Comparison of ENCODE assay signal across 1 cellular context in the genomic region with DNA sequence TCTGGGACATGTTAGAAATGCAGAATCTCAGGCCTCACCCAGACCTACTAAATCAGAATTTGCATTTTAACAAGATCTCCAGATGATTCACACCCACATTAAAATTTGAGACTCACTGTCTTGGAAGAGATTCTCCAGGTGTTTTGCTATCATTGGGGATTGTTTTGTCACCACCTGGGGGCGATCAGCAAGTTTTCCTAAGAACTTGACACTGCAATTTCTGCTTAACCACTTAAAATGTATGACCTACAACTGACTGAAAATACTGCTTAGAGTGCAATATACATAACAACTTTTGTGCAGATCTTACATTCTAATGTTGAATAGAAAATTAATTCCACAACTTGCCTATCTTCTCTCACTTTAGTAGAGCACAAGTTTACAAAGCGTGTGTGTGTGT.
A peak's percentile ranks its signal among the peaks of the same experiment; 100 is the strongest.
TF ChIP-seq lines count a peak whose summit lies in the region.

No MANE protein-coding gene starts in this region.

TF ChIP-seq in HepG2, 621 proteins besides CTCF, POLR2A, EP300 and RAD21:
- TF ChIP-seq MAFF (IDR thresholded peaks at IDR 0.05; ENCODE audit: low read depth, low read length) (peak; percentile 51), STAG1 (CRISPR knock-in tag; IDR thresholded peaks at IDR 0.05) (peak; percentile 12; the same call in 1 of the 2 replicates), ZNF883 (CRISPR knock-in tag; IDR thresholded peaks at IDR 0.05; ENCODE audit: not compliant biosample characterization) (no peak), MAFK (conservative IDR thresholded peaks at IDR 0.05 in 1 of 2, IDR thresholded peaks at IDR 0.05 in 1 of 2; ENCODE audit: low read length in 2 of 2) (peak; percentile 32 to 58)
